23 cellular contexts compared by ENCODE assay signal in the genomic region with DNA sequence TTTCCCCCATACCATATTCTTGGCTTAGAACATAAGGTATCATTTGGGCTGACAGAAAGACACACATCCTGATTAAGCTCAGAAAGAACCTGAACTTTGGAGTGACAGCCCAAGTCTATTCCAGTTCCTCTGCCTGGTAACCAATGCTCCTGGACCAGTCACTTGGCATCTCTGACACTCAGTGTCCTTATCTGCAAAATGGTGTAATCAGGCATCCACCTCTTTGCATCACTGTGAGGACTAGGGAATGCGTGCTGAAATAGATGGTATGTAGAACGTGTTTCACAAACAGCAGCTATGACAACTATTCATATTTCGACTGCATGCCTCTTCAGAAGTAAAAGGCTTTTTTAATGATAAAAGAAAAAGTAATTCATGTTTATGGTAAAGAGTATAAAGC. TPM values are rescaled to one million over a fixed set of nuclear protein-coding genes. Genes with fewer than 3 reads are reported as not detected.
DNase-seq lines count a peak whose midpoint lies in the region; ATAC-seq and TF ChIP-seq lines count a peak whose summit lies in the region.
"Had no signal": no experiment of that assay in that cellular context is flagged by ENCODE, and none has a peak within 500 bp of the region (broad histone marks: within the 10 kb centered on the region; RNA-seq: fewer than 3 reads in every experiment).

No MANE protein-coding gene starts in this region.

- no TSS peak for BruUV-seq in OCI-LY7 (replicated peaks; lab: Mats Ljungman, UMichigan)

- intact Hi-C loops in OCI-LY7 (cut with micrococcal nuclease; ENCODE audit: unreplicated experiment): loop anchor here (10.0 kb wide), 1 partner anchor 232 kb away; the partner anchor contains the start of gene TLL2

- H3K9me3 ChIP-seq in OCI-LY7 (ENCODE audit: low read length) (no peaks in the 10 kb centered on the region), MM.1S (replicated peaks; ENCODE audit: insufficient read depth, low read length) (no peaks in the 10 kb centered on the region)
- H3K9me3 ChIP-seq: Caco-2, SK-N-SH had no signal

- H3K79me2 ChIP-seq in OCI-LY7 (ENCODE audit: insufficient read depth, low read depth, low read length): no peaks in the 10 kb centered on the region
- H3K79me2 ChIP-seq in MM.1S (ENCODE audit: low read length): no peaks in the 10 kb centered on the region

- DNase-seq in EH (ENCODE audit: low read depth): peak; percentile 5
- DNase-seq in OCI-LY7 (ENCODE audit: low spot score): no peak
- DNase-seq in fibroblast of the aortic adventitia (ENCODE audit: low read depth): peak; percentile 11
- no peak for DNase-seq in NCI-H524 treated with DMSO at 0.1 percent for 48 hours (lab: John Stamatoyannopoulos, UW)
- DNase-seq in foreskin fibroblast: no peak
- DNase-seq in MM.1S: no peak
- DNase-seq: ACHN; CD4-positive, alpha-beta T cell; GF-D8; HFFc6; NCI-H1436; NCI-H2029 treated with DMSO at 0.1 percent for 48 hours; NCI-H2171 treated with DMSO at 0.1 percent for 48 hours; NCI-H446 treated with DMSO at 0.1 percent for 48 hours; NCI-H748 treated with DMSO at 0.1 percent for 48 hours; NK-92 treated with Interleukin-12 subunit alpha and Interleukin-12 subunit beta, amount 100 ng/mL, for 24 hours; OCI-M1; SHP77; SK-N-SH had no signal

- H3K36me3 Mint-ChIP-seq in stimulated activated memory B cell treated with anti-CD40 and anti-IgM and Interleukin-4, amounts not matched to agents 10 μg/mL and 1 μg/mL and 100 μg/mL, for 72 hours: no peaks in the 10 kb centered on the region

- no peak overlapping the region for H3K4me3 ChIP-seq in OCI-LY7 (ENCODE audit: low read depth, low read length, poor library complexity, severe bottlenecking)
- no peak overlapping the region for H3K4me3 ChIP-seq in fibroblast of the aortic adventitia (ENCODE audit: low read depth, low read length)
- no peak overlapping the region for H3K4me3 ChIP-seq in foreskin fibroblast (ENCODE audit: low read depth in 1 of 2, low read length in 2 of 2)
- H3K4me3 ChIP-seq in MM.1S (ENCODE audit: low read length): no peak overlapping the region

- H3K36me3 ChIP-seq in OCI-LY7 (ENCODE audit: insufficient read depth, low read length) (no peaks in the 10 kb centered on the region), MM.1S (replicated peaks; ENCODE audit: insufficient read depth, low read length) (no peaks in the 10 kb centered on the region)

- TF ChIP-seq CTCF in OCI-LY7 (conservative IDR thresholded peaks at IDR 0.05; ENCODE audit: low read length) (no peak), fibroblast of the aortic adventitia (IDR thresholded peaks at IDR 0.05; ENCODE audit: insufficient read depth, low read length) (no peak), foreskin fibroblast (IDR thresholded peaks at IDR 0.05; ENCODE audit: low read depth, low read length) (no peak), MM.1S (IDR thresholded peaks at IDR 0.05; ENCODE audit: low read length) (no peak)

- H3K4me2 ChIP-seq in OCI-LY7 (ENCODE audit: low read length) (no peak overlapping the region), MM.1S (ENCODE audit: low read depth, low read length) (no peak overlapping the region)
- H3K4me2 ChIP-seq: KMS-11, SK-N-SH had no signal

- POLR2A ChIA-PET in OCI-LY7 (lab: Charles Lee): interaction anchor here (1.3 to 2.4 kb wide), 2 partner anchors 12 to 18 kb away, joined by 4 to 8 read pairs; no protein-coding TSS in a partner anchor

- no peaks in the 10 kb centered on the region for H3K27me3 ChIP-seq in MM.1S (replicated peaks; ENCODE audit: insufficient read depth, low read length)

- no peak overlapping the region for H3K4me3 Mint-ChIP-seq in stimulated activated memory B cell treated with anti-CD40 and anti-IgM and Interleukin-4, amounts not matched to agents 10 μg/mL and 1 μg/mL and 100 μg/mL, for 72 hours
- H3K4me3 Mint-ChIP-seq: CD4-positive, alpha-beta T cell; HFFc6 had no signal

- H3F3A ChIP-seq in MM.1S (ENCODE audit: insufficient read depth, low read length): peaks cover 14% of the 10 kb centered on the region

- no peaks in the 10 kb centered on the region for H3K27me3 Mint-ChIP-seq in stimulated activated memory B cell treated with anti-CD40 and anti-IgM and Interleukin-4, amounts not matched to agents 10 μg/mL and 1 μg/mL and 100 μg/mL, for 72 hours
- H3K27me3 Mint-ChIP-seq: CD4-positive, alpha-beta T cell had no signal

- no peaks in the 10 kb centered on the region for H3K9me2 ChIP-seq in OCI-LY7 (ENCODE audit: insufficient read depth, low read length)
- no peaks in the 10 kb centered on the region for H3K9me2 ChIP-seq in MM.1S (replicated peaks; ENCODE audit: insufficient read depth, low read length)
- H3K9me2 ChIP-seq: SK-N-SH had no signal

- peaks cover 36% of the 10 kb centered on the region for H3K4me1 Mint-ChIP-seq in stimulated activated memory B cell treated with anti-CD40 and anti-IgM and Interleukin-4, amounts not matched to agents 10 μg/mL and 1 μg/mL and 100 μg/mL, for 72 hours

- ATAC-seq in stimulated activated memory B cell treated with anti-CD40 and anti-IgM and Interleukin-4, amounts not matched to agents 10 μg/mL and 1 μg/mL and 100 μg/mL, for 72 hours: no peak

- H3K27ac ChIP-seq in OCI-LY7 (ENCODE audit: low read depth, low read length, poor library complexity, severe bottlenecking): peak overlapping the region; percentile 7
- no peak overlapping the region for H3K27ac ChIP-seq in MM.1S (ENCODE audit: low read length)
- H3K27ac ChIP-seq: KMS-11 had no signal

- no peaks in the 10 kb centered on the region for H4K20me1 ChIP-seq in OCI-LY7 (ENCODE audit: insufficient read depth, low read length)
- H4K20me1 ChIP-seq in MM.1S (ENCODE audit: insufficient read depth, low read length): no peaks in the 10 kb centered on the region

- H3K4me1 ChIP-seq in OCI-LY7 (ENCODE audit: insufficient read depth, low read length, poor library complexity, severe bottlenecking) (peaks cover 54% of the 10 kb centered on the region), MM.1S (ENCODE audit: low read length) (peaks cover 10% of the 10 kb centered on the region)
- H3K4me1 ChIP-seq: Caco-2 had no signal

- CTCF ChIA-PET in OCI-LY7 (lab: Charles Lee; ENCODE audit: unreplicated experiment): interaction anchor here (0.6 to 1.2 kb wide), 3 partner anchors 99 to 233 kb away, joined by 3 to 7 read pairs (median 3); no protein-coding TSS in a partner anchor

- H2AFZ ChIP-seq in OCI-LY7 (ENCODE audit: low read length): no peak overlapping the region
- H2AFZ ChIP-seq in MM.1S (ENCODE audit: low read length): no peak overlapping the region

- H3K27ac Mint-ChIP-seq in stimulated activated memory B cell treated with anti-CD40 and anti-IgM and Interleukin-4, amounts not matched to agents 10 μg/mL and 1 μg/mL and 100 μg/mL, for 72 hours: peak overlapping the region; percentile 88
- H3K27ac Mint-ChIP-seq: CD4-positive, alpha-beta T cell; HFFc6 had no signal

- H3K9ac ChIP-seq in MM.1S (ENCODE audit: low read length): no peak overlapping the region
- H3K9ac ChIP-seq: KMS-11, SK-N-SH had no signal

- no peaks in the 10 kb centered on the region for H3K9me3 Mint-ChIP-seq in stimulated activated memory B cell treated with anti-CD40 and anti-IgM and Interleukin-4, amounts not matched to agents 10 μg/mL and 1 μg/mL and 100 μg/mL, for 72 hours
- H3K9me3 Mint-ChIP-seq: CD4-positive, alpha-beta T cell; HFFc6 had no signal

RNA-seq across cellular contexts. Expression of gene PIK3AP1, which starts 26.2 kb away (rescaled TPM):
- 132 and 152 TPM in 2 replicates for total RNA-seq in OCI-LY7 (2014; rRNA removed; shearing (Covaris generic))
- total RNA-seq in OCI-LY7 (2022): 111 and 140 TPM in 2 replicates
- total RNA-seq in fibroblast of the aortic adventitia (ENCODE audit: low replicate concordance): 2.0 TPM in 1 of 2 replicates, not detected in the other
- total RNA-seq: RPMI7951 had no signal

Comparison
In these comparisons a context has a peak if more than half of its experiments do, and no peak if none do; other contexts are left out.
1. DNase-seq: peak in EH (single experiment) and fibroblast of the aortic adventitia (single experiment); none in OCI-LY7 (single experiment), NCI-H524 treated with DMSO at 0.1 percent for 48 hours (single experiment), foreskin fibroblast (0 of 2) and MM.1S (single experiment).
2. RNA of gene PIK3AP1, which starts 26.2 kb away (total RNA-seq): 111 to 152 TPM in OCI-LY7; 2.0 TPM in fibroblast of the aortic adventitia; every median in the first group is over 10 times any median in the second.